8 cellular contexts compared by ENCODE assay signal in genomic region chr10:42753507-42754154, GRCh38. TPM values are rescaled to one million over a fixed set of nuclear protein-coding genes. Genes with fewer than 3 reads are reported as not detected.
DNase-seq lines count a peak whose midpoint lies in the region; ATAC-seq and TF ChIP-seq lines count a peak whose summit lies in the region.

No MANE protein-coding gene starts in this region.

- no peak for ATAC-seq in CD4-positive, alpha-beta T cell (ENCODE audit: poor library complexity)

- H3K4me1 ChIP-seq in mucosa of stomach (ENCODE audit: control insufficient read depth, insufficient read depth, low read length), result peaks cover 23% of the 10 kb centered on the region

- H3K27ac ChIP-seq in CD4-positive, alpha-beta T cell (ENCODE audit: low read depth, low read length), result no peak overlapping the region

- peaks cover 77% of the 10 kb centered on the region for H3K27me3 Mint-ChIP-seq in CD4-positive, alpha-beta T cell

- no peaks in the 10 kb centered on the region for H3K36me3 Mint-ChIP-seq in CD4-positive, alpha-beta T cell (ENCODE audit: low read depth)

- intact Hi-C loops in CD4-positive, alpha-beta T cell (cut with DNase I, micrococcal nuclease), result loop anchor here (1.0 to 5.0 kb wide), 3 partner anchors 351 to 709 kb away; no protein-coding TSS in a partner anchor

- no peaks in the 10 kb centered on the region for H3K9me3 Mint-ChIP-seq in CD4-positive, alpha-beta T cell

- peak overlapping the region; percentile 35 for H3K4me3 ChIP-seq in Jurkat, Clone E6-1 (ENCODE audit: low read length)
- H3K4me3 ChIP-seq in mucosa of stomach (ENCODE audit: low read length), result peak overlapping the region; percentile 56

- CTCF ChIA-PET in CD4-positive, alpha-beta T cell (lab: Charles Lee), result interaction anchor here (1.1 to 1.7 kb wide), 3 partner anchors 9 to 30 kb away, joined by 3 to 4 read pairs (median 3); no protein-coding TSS in a partner anchor

- no peak for DNase-seq in CD4-positive, alpha-beta T cell
- DNase-seq in Jurkat, Clone E6-1 (ENCODE audit: low read depth, low spot score), result no peak
- DNase-seq in dermis microvascular lymphatic vessel endothelial cell (ENCODE audit: low read depth in 2 of 2) (peak; percentile 61 to 78), RPMI8226 (no peak), hypothalamus (lab: John Stamatoyannopoulos, UW) (no peak), H4 (ENCODE audit: low spot score) (no peak), GM19240 (ENCODE audit: insufficient read length, low spot score) (no peak)

- no peak overlapping the region for H3K27ac Mint-ChIP-seq in CD4-positive, alpha-beta T cell

- peak overlapping the region; percentile 84 for H3K4me3 Mint-ChIP-seq in CD4-positive, alpha-beta T cell

- H3K27me3 ChIP-seq in CD4-positive, alpha-beta T cell (ENCODE audit: control insufficient read depth, insufficient read depth, low read length), result peaks cover 74% of the 10 kb centered on the region
- peaks cover 57% of the 10 kb centered on the region for H3K27me3 ChIP-seq in mucosa of stomach (ENCODE audit: control insufficient read depth, insufficient read depth, low read length)

- H3K4me1 Mint-ChIP-seq in CD4-positive, alpha-beta T cell (ENCODE audit: low read depth), result peaks cover 13% of the 10 kb centered on the region

- POLR2A ChIA-PET in CD4-positive, alpha-beta T cell (lab: Charles Lee), result no interaction called here

- no peaks in the 10 kb centered on the region for H3K9me3 ChIP-seq in CD4-positive, alpha-beta T cell (ENCODE audit: control insufficient read depth, low read length)
- H3K9me3 ChIP-seq in mucosa of stomach (ENCODE audit: control insufficient read depth, low read length), result no peaks in the 10 kb centered on the region

- H3K9ac ChIP-seq in mucosa of stomach (ENCODE audit: low read length), result peak overlapping the region; percentile 53

- no peaks in the 10 kb centered on the region for H3K36me3 ChIP-seq in mucosa of stomach (ENCODE audit: control insufficient read depth, insufficient read depth, low read length)

- no peak for TF ChIP-seq CTCF in CD4-positive, alpha-beta T cell (IDR thresholded peaks at IDR 0.05)

RNA-seq across cellular contexts. Expression of gene BMS1, which starts 29.0 kb away (rescaled TPM):
- total RNA-seq in CD4-positive, alpha-beta T cell, result 10 to 100 TPM; 13.8 to 15.3 TPM
- polyA plus RNA-seq in Jurkat, Clone E6-1 (2012; ENCODE audit: insufficient read depth, insufficient read length), result 23.5 TPM
- 15.9 and 17.1 TPM in 2 replicates for total RNA-seq in dermis microvascular lymphatic vessel endothelial cell
- 15.4 and 19.2 TPM in 2 replicates for total RNA-seq in H4 (2014; rRNA removed; shearing (Covaris generic))

Comparison
In these comparisons a context has a peak if more than half of its experiments do, and no peak if none do; other contexts are left out.
1. DNase-seq: peak in dermis microvascular lymphatic vessel endothelial cell (2 of 2); none in CD4-positive, alpha-beta T cell (0 of 10), Jurkat, Clone E6-1 (single experiment), RPMI8226 (single experiment), hypothalamus (0 of 51), H4 (single experiment) and GM19240 (single experiment).